ENCODE assay signal across 19 cellular contexts in the genomic region with DNA sequence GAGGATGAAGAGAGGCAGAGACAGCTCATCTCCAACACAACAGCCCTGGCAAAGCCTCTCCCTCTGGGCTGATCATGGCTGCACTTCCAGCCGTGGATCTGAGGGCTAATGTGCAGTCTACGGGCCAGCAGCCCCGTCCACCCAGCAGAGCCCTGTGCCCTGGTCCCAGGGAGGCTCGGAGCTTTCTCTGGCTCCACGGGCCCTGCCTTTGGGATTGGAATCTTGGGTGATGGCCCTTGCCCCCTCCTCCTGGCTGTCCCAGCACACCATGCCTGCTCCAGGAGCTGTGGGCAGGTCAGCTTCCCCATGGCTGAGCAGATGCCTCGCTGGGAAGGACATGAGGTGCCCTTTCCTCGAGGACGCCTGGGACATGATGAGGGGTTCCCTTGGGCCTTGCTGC.
DNase-seq lines count a peak whose midpoint lies in the region; ATAC-seq and TF ChIP-seq lines count a peak whose summit lies in the region.
"Had no signal": no experiment of that assay in that cellular context is flagged by ENCODE, and none has a peak within 500 bp of the region (broad histone marks: within the 10 kb centered on the region; RNA-seq: fewer than 3 reads in every experiment).

No MANE protein-coding gene starts in this region.

- CTCF ChIA-PET in activated CD8-positive, alpha-beta memory T cell treated with anti-CD3 and anti-CD28 coated beads, Interleukin-2, amount 10 ng/mL, durations not matched to agents 7 days and 5 days (lab: Charles Lee) = no interaction called here

- H3K4me1 Mint-ChIP-seq in activated CD8-positive, alpha-beta memory T cell treated with anti-CD3 and anti-CD28 coated beads, Interleukin-2, amount 10 ng/mL, durations not matched to agents 7 days and 5 days = peaks cover 13% of the 10 kb centered on the region
- no peaks in the 10 kb centered on the region for H3K4me1 Mint-ChIP-seq in type B pancreatic cell (ENCODE audit: unreplicated experiment)

- no peak overlapping the region for H3K27ac Mint-ChIP-seq in activated CD8-positive, alpha-beta memory T cell treated with anti-CD3 and anti-CD28 coated beads, Interleukin-2, amount 10 ng/mL, durations not matched to agents 7 days and 5 days
- H3K27ac Mint-ChIP-seq in type B pancreatic cell = no peak overlapping the region
- H3K27ac Mint-ChIP-seq: B cell; CD8-positive, alpha-beta T cell; GM23338; H9 had no signal

- H3K9me3 Mint-ChIP-seq in activated CD8-positive, alpha-beta memory T cell treated with anti-CD3 and anti-CD28 coated beads, Interleukin-2, amount 10 ng/mL, durations not matched to agents 7 days and 5 days (ENCODE audit: low read depth) = no peaks in the 10 kb centered on the region
- H3K9me3 Mint-ChIP-seq in type B pancreatic cell = peaks cover 4% of the 10 kb centered on the region

- 86% methylated on average over 3 of the region's 8 CpGs for WGBS in esophagus muscularis mucosa

- H3K27me3 ChIP-seq in colonic mucosa = no peaks in the 10 kb centered on the region
- H3K27me3 ChIP-seq in esophagus muscularis mucosa = peaks cover 0 to 14% (median 0%) of the 10 kb centered on the region in 4 donors
- H3K27me3 ChIP-seq: BLaER1 treated with 17β-estradiol and CSF1 and Interleukin-3, amounts not matched to agents 10 nM and 100 nM had no signal

- no peak overlapping the region for H3K4me3 Mint-ChIP-seq in activated CD8-positive, alpha-beta memory T cell treated with anti-CD3 and anti-CD28 coated beads, Interleukin-2, amount 10 ng/mL, durations not matched to agents 7 days and 5 days
- H3K4me3 Mint-ChIP-seq in type B pancreatic cell = no peak overlapping the region
- H3K4me3 Mint-ChIP-seq: B cell; CD8-positive, alpha-beta T cell; GM23338; H9 had no signal

- no peaks in the 10 kb centered on the region for H3K27me3 Mint-ChIP-seq in activated CD8-positive, alpha-beta memory T cell treated with anti-CD3 and anti-CD28 coated beads, Interleukin-2, amount 10 ng/mL, durations not matched to agents 7 days and 5 days
- H3K27me3 Mint-ChIP-seq in type B pancreatic cell = peaks cover 6% of the 10 kb centered on the region

- no peak overlapping the region for H3K9ac ChIP-seq in colonic mucosa (ENCODE audit: low read depth in 2 of 2, low read length in 2 of 2)
- H3K9ac ChIP-seq: BLaER1 treated with 17β-estradiol and CSF1 and Interleukin-3, amounts not matched to agents 10 nM and 100 nM had no signal

- H3K4me3 ChIP-seq in colonic mucosa (no peak overlapping the region), esophagus muscularis mucosa (no peak overlapping the region)
- H3K4me3 ChIP-seq: BLaER1 treated with 17β-estradiol and CSF1 and Interleukin-3, amounts not matched to agents 10 nM and 100 nM; GM12878; GM23338 had no signal

- H3K27ac ChIP-seq in colonic mucosa = no peak overlapping the region
- no peak overlapping the region for H3K27ac ChIP-seq in esophagus muscularis mucosa (replicated peaks in 1 of 4)

- H3K36me3 Mint-ChIP-seq in activated CD8-positive, alpha-beta memory T cell treated with anti-CD3 and anti-CD28 coated beads, Interleukin-2, amount 10 ng/mL, durations not matched to agents 7 days and 5 days = no peaks in the 10 kb centered on the region
- no peaks in the 10 kb centered on the region for H3K36me3 Mint-ChIP-seq in type B pancreatic cell
- H3K36me3 Mint-ChIP-seq: CD8-positive, alpha-beta T cell had no signal

- H3K9me3 ChIP-seq in colonic mucosa (no peaks in the 10 kb centered on the region), esophagus muscularis mucosa (no peaks in the 10 kb centered on the region)

- TF ChIP-seq CTCF in colonic mucosa (IDR thresholded peaks at IDR 0.05) (no peak), esophagus muscularis mucosa (IDR thresholded peaks at IDR 0.05) (no peak), type B pancreatic cell (conservative IDR thresholded peaks at IDR 0.05) (no peak)

- TF ChIP-seq POLR2A in esophagus muscularis mucosa (IDR thresholded peaks at IDR 0.05; ENCODE audit: low read depth) = no peak

- no peak for TF ChIP-seq EP300 in esophagus muscularis mucosa (IDR thresholded peaks at IDR 0.05)

- ATAC-seq in activated CD8-positive, alpha-beta memory T cell treated with anti-CD3 and anti-CD28 coated beads, Interleukin-2, amount 10 ng/mL, durations not matched to agents 7 days and 5 days = no peak
- ATAC-seq: CD8-positive, alpha-beta T cell; GM12878; GM23338 had no signal

- H3K4me1 ChIP-seq in colonic mucosa = no peaks in the 10 kb centered on the region
- no peaks in the 10 kb centered on the region for H3K4me1 ChIP-seq in esophagus muscularis mucosa

- H3K36me3 ChIP-seq in colonic mucosa (no peaks in the 10 kb centered on the region), esophagus muscularis mucosa (no peaks in the 10 kb centered on the region)

- intact Hi-C loops in colonic mucosa (cut with DNase I) (no loop called here), esophagus muscularis mucosa (cut with DNase I) (no loop called here)

- DNase-seq in activated CD8-positive, alpha-beta memory T cell treated with anti-CD3 and anti-CD28 coated beads, Interleukin-2, amount 10 ng/mL, durations not matched to agents 7 days and 5 days = peak; percentile 21
- DNase-seq in activated CD8-positive, alpha-beta memory T cell treated with anti-CD3 and anti-CD28 coated beads, Interleukin-2, amount 50 U/mL, for 48 hours = no peak
- DNase-seq in colonic mucosa = peak; percentile 7
- peak; percentile 82 for DNase-seq in esophagus muscularis mucosa (ENCODE audit: extremely low spot score)
- peak; percentile 47 for DNase-seq in type B pancreatic cell (ENCODE audit: extremely low spot score, unreplicated experiment)
- no peak for DNase-seq in SKM-1 treated with dmso at 0.1 percent for 144 hours (lab: John Stamatoyannopoulos, UW; ENCODE audit: unreplicated experiment)
- DNase-seq in NCI-H748 (lab: John Stamatoyannopoulos, UW; ENCODE audit: unreplicated experiment) = no peak
- DNase-seq: COR-L47, DMS 273 treated with DMSO at 0.1 percent for 48 hours, DMS53, DND-41, EL, H9, IMR-90 had no signal

Comparison
In these comparisons a context has a peak if more than half of its experiments do, and no peak if none do; other contexts are left out.
1. DNase-seq: peak in activated CD8-positive, alpha-beta memory T cell treated with anti-CD3 and anti-CD28 coated beads, Interleukin-2, amount 10 ng/mL, durations not matched to agents 7 days and 5 days (single experiment), colonic mucosa (single experiment), esophagus muscularis mucosa (single experiment) and type B pancreatic cell (single experiment); none in activated CD8-positive, alpha-beta memory T cell treated with anti-CD3 and anti-CD28 coated beads, Interleukin-2, amount 50 U/mL, for 48 hours (single experiment), SKM-1 treated with dmso at 0.1 percent for 144 hours (single experiment) and NCI-H748 (single experiment).